ENCODE assay signal across 1 cellular context in genomic region chr4:38415682-38416081, GRCh38.
TF ChIP-seq lines count a peak whose summit lies in the region.

No MANE protein-coding gene starts in this region.

TF ChIP-seq in H1, 55 proteins besides CTCF, POLR2A, EP300 and RAD21:
- TF ChIP-seq JUND (IDR thresholded peaks at IDR 0.05; ENCODE audit: low read length) (no peak), SUZ12 (IDR thresholded peaks at IDR 0.05; ENCODE audit: low read length) (no peak), FOSL1 (IDR thresholded peaks at IDR 0.05; ENCODE audit: insufficient read depth, low read depth, low read length) (no peak), SIRT6 (IDR thresholded peaks at IDR 0.05; ENCODE audit: low read length) (no peak), CHD1 (IDR thresholded peaks at IDR 0.05; ENCODE audit: low read depth, low read length) (no peak), SAP30 (IDR thresholded peaks at IDR 0.05; ENCODE audit: insufficient read depth, insufficient replicate concordance, low read length) (no peak), TAF1 (IDR thresholded peaks at IDR 0.05; ENCODE audit: low read depth, low read length) (no peak), MAFK (IDR thresholded peaks at IDR 0.05; ENCODE audit: low read depth, low read length) (no peak), NANOG (IDR thresholded peaks at IDR 0.05; ENCODE audit: insufficient read depth, low read depth, low read length, poor library complexity, severe bottlenecking) (no peak), ATF3 (IDR thresholded peaks at IDR 0.05; ENCODE audit: insufficient read depth, low read depth, low read length) (no peak), BCL11A (IDR thresholded peaks at IDR 0.05; ENCODE audit: low read depth in 2 of 2, low read length in 2 of 2) (no peak), SRF (IDR thresholded peaks at IDR 0.05; ENCODE audit: low read depth, low read length) (no peak), POLR2AphosphoS5 (IDR thresholded peaks at IDR 0.05; ENCODE audit: low read depth, low read length) (no peak)
